9 cellular contexts compared by ENCODE assay signal in genomic region chr12:116717466-116718457, GRCh38. TPM values are rescaled to one million over a fixed set of nuclear protein-coding genes. Genes with fewer than 3 reads are reported as not detected.
DNase-seq lines count a peak whose midpoint lies in the region; ATAC-seq and TF ChIP-seq lines count a peak whose summit lies in the region.
"Had no signal": no experiment of that assay in that cellular context is flagged by ENCODE, and none has a peak within 500 bp of the region (broad histone marks: within the 10 kb centered on the region; RNA-seq: fewer than 3 reads in every experiment).

No MANE protein-coding gene starts in this region.

- peak overlapping the region; percentile 66 for H3K4me3 Mint-ChIP-seq in osteocyte (ENCODE audit: unreplicated experiment)
- H3K4me3 Mint-ChIP-seq: T-helper 1 cell treated with Interleukin-12 subunit alpha and Interleukin-12 subunit beta and Interleukin-4 antibody, amounts not matched to agents 30 μg/mL and 1 μg/mL, for 36 hours had no signal

- H3K4me3 ChIP-seq in AG10803 (ENCODE audit: low read length), result peak overlapping the region; percentile 29

- H3K36me3 Mint-ChIP-seq in osteocyte (ENCODE audit: unreplicated experiment), result peaks cover 23% of the 10 kb centered on the region

- no peaks in the 10 kb centered on the region for H3K27me3 Mint-ChIP-seq in osteocyte (ENCODE audit: unreplicated experiment)

- peak; percentile 72 for DNase-seq in AG10803 (ENCODE audit: low read depth)
- DNase-seq in Right ventricle myocardium superior, result peak; percentile 83
- no peak for DNase-seq in osteocyte (ENCODE audit: extremely low spot score, unreplicated experiment)
- DNase-seq in NK-92 (lab: John Stamatoyannopoulos, UW; ENCODE audit: unreplicated experiment), result no peak
- DNase-seq in NCI-H2029 treated with DMSO at 0.1 percent for 48 hours (lab: John Stamatoyannopoulos, UW), result no peak
- no peak for DNase-seq in HK-2 (ENCODE audit: unreplicated experiment)
- no peak for DNase-seq in stimulated activated CD4-positive, alpha-beta T cell treated with anti-CD3 and anti-CD28 coated beads, Interleukin-4, amount 100 ng/mL, for 1 hour

- H3K27ac Mint-ChIP-seq in osteocyte (ENCODE audit: unreplicated experiment), result peak overlapping the region; percentile 90
- H3K27ac Mint-ChIP-seq: T-helper 1 cell treated with Interleukin-12 subunit alpha and Interleukin-12 subunit beta and Interleukin-4 antibody, amounts not matched to agents 30 μg/mL and 1 μg/mL, for 36 hours had no signal

- H3K4me1 Mint-ChIP-seq in osteocyte (ENCODE audit: unreplicated experiment), result peaks cover 59% of the 10 kb centered on the region

- TF ChIP-seq CTCF in AG10803 (conservative IDR thresholded peaks at IDR 0.05; ENCODE audit: low read length) (no peak), VCaP (conservative IDR thresholded peaks at IDR 0.05) (no peak), osteocyte (IDR thresholded peaks at IDR 0.05) (no peak)

- peak; percentile 80 for ATAC-seq in Right ventricle myocardium superior (ENCODE audit: poor library complexity)

- peak overlapping the region; percentile 61 for H3K27ac ChIP-seq in VCaP

- intact Hi-C loops in Right ventricle myocardium superior (cut with DNase I), result no loop called here

- no peaks in the 10 kb centered on the region for H3K9me3 Mint-ChIP-seq in osteocyte (ENCODE audit: unreplicated experiment)
- H3K9me3 Mint-ChIP-seq: T-helper 1 cell treated with Interleukin-12 subunit alpha and Interleukin-12 subunit beta and Interleukin-4 antibody, amounts not matched to agents 30 μg/mL and 1 μg/mL, for 36 hours had no signal

RNA-seq across cellular contexts. Expression of gene SPRING1, which starts 20.1 kb away (rescaled TPM):
- 8.0 TPM for total RNA-seq in Right ventricle myocardium superior
- 36.9 and 37.7 TPM in 2 replicates for total RNA-seq in osteocyte

RNA-seq across cellular contexts. Expression of gene RNFT2, which starts 20.4 kb away (rescaled TPM):
- total RNA-seq in Right ventricle myocardium superior, result 0.62 TPM
- 8.2 and 9.6 TPM in 2 replicates for total RNA-seq in osteocyte

Comparison
In these comparisons a context has a peak if more than half of its experiments do, and no peak if none do; other contexts are left out.
1. DNase-seq: peak in AG10803 (single experiment) and Right ventricle myocardium superior (single experiment); none in osteocyte (single experiment), NK-92 (single experiment), NCI-H2029 treated with DMSO at 0.1 percent for 48 hours (single experiment), HK-2 (single experiment) and stimulated activated CD4-positive, alpha-beta T cell treated with anti-CD3 and anti-CD28 coated beads, Interleukin-4, amount 100 ng/mL, for 1 hour (single experiment).